In genomic region chr2:151861171-151861570, GRCh38 we compare ENCODE assay signal across 18 cellular contexts.
"Had no signal": no experiment of that assay in that cellular context is flagged by ENCODE, and none has a peak within 500 bp of the region (broad histone marks: within the 10 kb centered on the region; RNA-seq: fewer than 3 reads in every experiment).

No MANE protein-coding gene starts in this region.

- H3K27ac ChIP-seq: left lung, sigmoid colon had no signal

- ATAC-seq: activated T-cell treated with anti-CD3 and anti-CD28 coated beads, Interleukin-2, amount 50 U/mL, for 4 hours; left lung; naive thymus-derived CD8-positive, alpha-beta T cell; T-cell had no signal

- DNase-seq: activated CD4-positive, alpha-beta T cell treated with anti-CD3 and anti-CD28 coated beads for 1 hour; activated CD8-positive, alpha-beta memory T cell treated with anti-CD3 and anti-CD28 coated beads for 24 hours; activated CD8-positive, alpha-beta memory T cell treated with anti-CD3 and anti-CD28 coated beads, Interleukin-2, amount 50 U/mL, for 4 hours; activated naive CD4-positive, alpha-beta T cell treated with Interleukin-2 at 50 U/mL for 16 hours; activated naive CD8-positive, alpha-beta T cell treated with anti-CD3 and anti-CD28 coated beads for 36 hours; activated T-cell treated with anti-CD3 and anti-CD28 coated beads, Interleukin-2, amount 50 U/mL, for 4 hours; amygdala; cerebellar nuclear complex; cortex of kidney; kidney; left lung; naive thymus-derived CD8-positive, alpha-beta T cell; sigmoid colon; stimulated activated CD4-positive, alpha-beta T cell treated with anti-CD3 and anti-CD28 coated beads, Interleukin-4, amount 100 ng/mL, for 24 hours; stimulated activated naive CD4-positive, alpha-beta T cell treated with Interleukin-2 at 50 U/mL for 16 hours; T-cell had no signal

- H3K27me3 ChIP-seq: left lung had no signal

- H3K4me1 ChIP-seq: left lung had no signal

- H3K4me3 Mint-ChIP-seq: activated naive CD8-positive, alpha-beta T cell treated with anti-CD3 and anti-CD28 coated beads for 36 hours; activated T-cell treated with anti-CD3 and anti-CD28 coated beads, Interleukin-2, amount 50 U/mL, for 4 hours; naive thymus-derived CD8-positive, alpha-beta T cell; T-cell had no signal

- H3K4me3 ChIP-seq: left lung, lung, sigmoid colon had no signal

- H3K9me3 Mint-ChIP-seq: activated naive CD8-positive, alpha-beta T cell treated with anti-CD3 and anti-CD28 coated beads for 36 hours; activated T-cell treated with anti-CD3 and anti-CD28 coated beads, Interleukin-2, amount 50 U/mL, for 4 hours; activated T-helper 2 cell treated with anti-CD3 and anti-CD28 coated beads, Interferon-gamma antibody, Interleukin-2, Interleukin-4, amounts not matched to agents 10 μg/mL and 5 μg/mL and 100 μg/mL, durations not matched to agents 14 hours and 24 hours and 36 hours; naive thymus-derived CD8-positive, alpha-beta T cell; T-cell had no signal

- H3K36me3 ChIP-seq: left lung, sigmoid colon had no signal

- H3K9me3 ChIP-seq: left lung, sigmoid colon had no signal

- H3K36me3 Mint-ChIP-seq: activated naive CD8-positive, alpha-beta T cell treated with anti-CD3 and anti-CD28 coated beads for 36 hours; naive thymus-derived CD8-positive, alpha-beta T cell; T-cell had no signal

- H3K27me3 Mint-ChIP-seq: activated naive CD8-positive, alpha-beta T cell treated with anti-CD3 and anti-CD28 coated beads for 36 hours had no signal

- H3K27ac Mint-ChIP-seq: activated naive CD8-positive, alpha-beta T cell treated with anti-CD3 and anti-CD28 coated beads for 36 hours; activated T-helper 2 cell treated with anti-CD3 and anti-CD28 coated beads, Interferon-gamma antibody, Interleukin-2, Interleukin-4, amounts not matched to agents 10 μg/mL and 5 μg/mL and 100 μg/mL, durations not matched to agents 14 hours and 24 hours and 36 hours; naive thymus-derived CD8-positive, alpha-beta T cell; T-cell had no signal

- H3K4me1 Mint-ChIP-seq: activated naive CD8-positive, alpha-beta T cell treated with anti-CD3 and anti-CD28 coated beads for 36 hours; naive thymus-derived CD8-positive, alpha-beta T cell; T-cell had no signal
